In genomic region chr2:29902356-29902755, GRCh38 we compare ENCODE assay signal across 1 cellular context.
A peak's percentile ranks its signal among the peaks of the same experiment; 100 is the strongest.
TF ChIP-seq lines count a peak whose summit lies in the region.

No MANE protein-coding gene starts in this region.

TF ChIP-seq in Ishikawa, 13 proteins besides CTCF, POLR2A, EP300 and RAD21 (continued from another document):
- peak; percentile 70 for TF ChIP-seq REST (IDR thresholded peaks at IDR 0.05; ENCODE audit: low read depth)
